19 cellular contexts compared by ENCODE assay signal in genomic region chr1:198830397-198830796, GRCh38.
DNase-seq lines count a peak whose midpoint lies in the region; ATAC-seq and TF ChIP-seq lines count a peak whose summit lies in the region.
"Had no signal": no experiment of that assay in that cellular context is flagged by ENCODE, and none has a peak within 500 bp of the region (broad histone marks: within the 10 kb centered on the region; RNA-seq: fewer than 3 reads in every experiment).

No MANE protein-coding gene starts in this region.

- H3K9me3 Mint-ChIP-seq in brain: peaks cover 0 to 3% (median 0%) of the 10 kb centered on the region in 5 experiments
- H3K9me3 Mint-ChIP-seq: activated T-cell treated with anti-CD3 and anti-CD28 coated beads, Interleukin-2, amount 50 U/mL, for 4 hours had no signal

- H3K4me1 ChIP-seq in Loucy (ENCODE audit: insufficient read depth, low read length, poor library complexity, severe bottlenecking) (peaks cover 19% of the 10 kb centered on the region), mesenchymal stem cell (ENCODE audit: control insufficient read depth, insufficient read depth, low read depth, low read length) (peaks cover 4% of the 10 kb centered on the region)
- H3K4me1 ChIP-seq: right atrium auricular region, upper lobe of right lung had no signal

- WGBS in mesenchymal stem cell: 94% methylated on average over 4 of the region's 6 CpGs

- no peak overlapping the region for H3K4ac ChIP-seq in mesenchymal stem cell (ENCODE audit: low read depth in 1 of 2, low read length in 2 of 2)

- H3K27me3 Mint-ChIP-seq in brain: no peaks in the 10 kb centered on the region

- H3K36me3 Mint-ChIP-seq in brain: peaks cover 31% of the 10 kb centered on the region
- H3K36me3 Mint-ChIP-seq: CD8-positive, alpha-beta memory T cell had no signal

- no peak overlapping the region for H3K18ac ChIP-seq in mesenchymal stem cell (ENCODE audit: low read depth in 1 of 2, low read length in 2 of 2)

- no peak overlapping the region for H3K4me3 ChIP-seq in GM12865 (ENCODE audit: low read depth, low read length)
- no peak overlapping the region for H3K4me3 ChIP-seq in Loucy (ENCODE audit: low read length, poor library complexity, severe bottlenecking)
- H3K4me3 ChIP-seq in mesenchymal stem cell (ENCODE audit: insufficient read depth in 1 of 2, low read depth in 1 of 2, low read length in 2 of 2): no peak overlapping the region
- H3K4me3 ChIP-seq: right atrium auricular region, upper lobe of right lung had no signal

- H3K23ac ChIP-seq in mesenchymal stem cell (ENCODE audit: low read length in 2 of 2): no peak overlapping the region

- no peak overlapping the region for H3K27ac ChIP-seq in mesenchymal stem cell (ENCODE audit: low read length, poor library complexity, severe bottlenecking)
- H3K27ac ChIP-seq: HL-60, right atrium auricular region, upper lobe of right lung had no signal

- ATAC-seq in HG02973 (IDR thresholded peaks at IDR 0.05; ENCODE audit: unreplicated experiment): no peak
- ATAC-seq in HG03039 (IDR thresholded peaks at IDR 0.05; ENCODE audit: unreplicated experiment): no peak
- ATAC-seq in HG03469 (IDR thresholded peaks at IDR 0.05; ENCODE audit: unreplicated experiment): no peak
- ATAC-seq: activated T-cell treated with anti-CD3 and anti-CD28 coated beads, Interleukin-2, amount 50 U/mL, for 4 hours; upper lobe of right lung had no signal

- no peak overlapping the region for H2AFZ ChIP-seq in Loucy (ENCODE audit: low read length)
- no peak overlapping the region for H2AFZ ChIP-seq in mesenchymal stem cell (ENCODE audit: low read depth, low read length)

- no peak overlapping the region for H4K91ac ChIP-seq in mesenchymal stem cell (ENCODE audit: low read length)

- H3K9me3 ChIP-seq in Loucy (ENCODE audit: insufficient read depth, low read depth, low read length) (no peaks in the 10 kb centered on the region; the same call in 1 of the 2 replicates), mesenchymal stem cell (ENCODE audit: control insufficient read depth, low read length) (no peaks in the 10 kb centered on the region)
- H3K9me3 ChIP-seq: right atrium auricular region, upper lobe of right lung had no signal

- peak overlapping the region in 4 of 5 experiments; percentile 52 to 94 (median 68) for H3K27ac Mint-ChIP-seq in brain

- H3K9ac ChIP-seq in Loucy (ENCODE audit: low read depth, low read length, poor library complexity, severe bottlenecking) (no peak overlapping the region), mesenchymal stem cell (ENCODE audit: low read length) (no peak overlapping the region)

- H2BK120ac ChIP-seq in mesenchymal stem cell (ENCODE audit: low read depth, low read length): no peak overlapping the region

- no peak for TF ChIP-seq CTCF in GM12865 (IDR thresholded peaks at IDR 0.05; ENCODE audit: insufficient read depth, low read depth, low read length, missing control alignments)
- no peak for TF ChIP-seq CTCF in Loucy (conservative IDR thresholded peaks at IDR 0.05; ENCODE audit: low read length)
- no peak for TF ChIP-seq CTCF in brain (conservative IDR thresholded peaks at IDR 0.05)

- no peak overlapping the region for H3K4me3 Mint-ChIP-seq in brain
- H3K4me3 Mint-ChIP-seq: activated T-cell treated with anti-CD3 and anti-CD28 coated beads, Interleukin-2, amount 50 U/mL, for 4 hours; CD8-positive, alpha-beta memory T cell had no signal

- H2BK15ac ChIP-seq in mesenchymal stem cell (ENCODE audit: low read depth, poor library complexity, severe bottlenecking): no peak overlapping the region

- peak; percentile 12 for DNase-seq in GM12865 (ENCODE audit: low read depth)
- no peak for DNase-seq in mesenchymal stem cell
- DNase-seq: activated CD8-positive, alpha-beta memory T cell treated with anti-CD3 and anti-CD28 coated beads for 24 hours; activated T-cell treated with anti-CD3 and anti-CD28 coated beads, Interleukin-2, amount 50 U/mL, for 4 hours; CD8-positive, alpha-beta memory T cell; DMS79; NCI-H187; occipital lobe; RPMI8226; stimulated activated CD8-positive, alpha-beta memory T cell treated with anti-CD3 and anti-CD28 coated beads, Interleukin-4, amount 100 ng/mL, for 48 hours; T1000; upper lobe of right lung had no signal

- no peaks in the 10 kb centered on the region for H3K79me2 ChIP-seq in Loucy (ENCODE audit: insufficient read depth, low read length)

- H3K4me2 ChIP-seq in Loucy (ENCODE audit: low read depth, low read length, poor library complexity, severe bottlenecking) (peak overlapping the region; percentile 4), mesenchymal stem cell (ENCODE audit: low read length, poor library complexity, severe bottlenecking) (no peak overlapping the region)

- no peak overlapping the region for H2BK5ac ChIP-seq in mesenchymal stem cell (ENCODE audit: low read depth, low read length, poor library complexity, severe bottlenecking)

- H3K9me2 ChIP-seq in Loucy (replicated peaks; ENCODE audit: low read depth, low read length): no peaks in the 10 kb centered on the region

- H3K27me3 ChIP-seq in Loucy (ENCODE audit: insufficient read depth, low read length, poor library complexity, severe bottlenecking): no peaks in the 10 kb centered on the region
- no peaks in the 10 kb centered on the region for H3K27me3 ChIP-seq in mesenchymal stem cell (ENCODE audit: control insufficient read depth in 1 of 2, insufficient read depth in 1 of 2, low read length in 2 of 2)
- H3K27me3 ChIP-seq: right atrium auricular region, upper lobe of right lung had no signal

- H3K36me3 ChIP-seq in Loucy (ENCODE audit: insufficient read depth, low read length): no peaks in the 10 kb centered on the region
- peaks cover 0 to 15% of the 10 kb centered on the region in 2 experiments for H3K36me3 ChIP-seq in mesenchymal stem cell (ENCODE audit: control insufficient read depth in 1 of 2, insufficient read depth in 2 of 2, low read depth in 1 of 2, low read length in 2 of 2)
- H3K36me3 ChIP-seq: right atrium auricular region, upper lobe of right lung had no signal

- H3F3A ChIP-seq in Loucy (ENCODE audit: low read depth): no peaks in the 10 kb centered on the region

- H3K14ac ChIP-seq in mesenchymal stem cell (ENCODE audit: low read length in 2 of 2): peak overlapping the region in 1 of 2 experiments; percentile 61

- peaks cover 12% of the 10 kb centered on the region for H3K4me1 Mint-ChIP-seq in brain
- H3K4me1 Mint-ChIP-seq: CD8-positive, alpha-beta memory T cell had no signal

- no peak overlapping the region for H4K8ac ChIP-seq in mesenchymal stem cell (ENCODE audit: low read length)

- H2BK12ac ChIP-seq in mesenchymal stem cell (ENCODE audit: low read length in 2 of 2): peak overlapping the region; percentile 14 to 15

- H2AK5ac ChIP-seq in mesenchymal stem cell (ENCODE audit: low read length, severe bottlenecking): no peak overlapping the region

- H3K79me1 ChIP-seq in mesenchymal stem cell (replicated peaks; ENCODE audit: low read length, poor library complexity, severe bottlenecking): peaks cover 2% of the 10 kb centered on the region

- no peaks in the 10 kb centered on the region for H4K20me1 ChIP-seq in Loucy (ENCODE audit: insufficient read depth, low read length, poor library complexity, severe bottlenecking)
